Comparison of ENCODE assay signal across 21 cellular contexts in genomic region chr3:138467905-138468304, GRCh38. TPM values are rescaled to one million over a fixed set of nuclear protein-coding genes. Genes with fewer than 3 reads are reported as not detected.
"Had no signal": no experiment of that assay in that cellular context is flagged by ENCODE, and none has a peak within 500 bp of the region (broad histone marks: within the 10 kb centered on the region; RNA-seq: fewer than 3 reads in every experiment).

No MANE protein-coding gene starts in this region.

- H3K9me3 ChIP-seq: Peyer's patch, SJCRH30 had no signal

- H2AFZ ChIP-seq: PC-9 had no signal

- H3K27ac ChIP-seq: PC-9, Peyer's patch, SJCRH30 had no signal

- H3K4me3 ChIP-seq: PC-9, Peyer's patch, SJCRH30 had no signal

- H3K27me3 ChIP-seq: Peyer's patch, SJCRH30 had no signal

- DNase-seq: KBM-7, MV-4-11, NCI-H1048, NCI-H1105 treated with DMSO at 0.1 percent for 48 hours, NCI-H1417 treated with DMSO at 0.1 percent for 48 hours, NCI-H146, NCI-H1694 treated with DMSO at 0.1 percent for 48 hours, NCI-H1930, NCI-H2081, NCI-H2107, NCI-H2227 treated with DMSO at 0.1 percent for 48 hours, NCI-H526 treated with DMSO at 0.1 percent for 48 hours, NCI-H774, PC-9, Peyer's patch, SHP77 treated with DMSO at 0.1 percent for 48 hours, SJCRH30 had no signal

- ATAC-seq: Right ventricle myocardium inferior, SK-N-SH treated with all-trans-retinoic acid at 6 μM for 48 hours had no signal

- H3K4me1 ChIP-seq: Peyer's patch had no signal

- H3K4me2 ChIP-seq: PC-9 had no signal

- H3K36me3 ChIP-seq: Peyer's patch, SJCRH30 had no signal

RNA-seq across cellular contexts. Expression of gene ESYT3, which starts 33.5 kb away (rescaled TPM):
- total RNA-seq: HT-29, OCI-LY7 had no signal
